Comparison of ENCODE assay signal across 8 cellular contexts in genomic region chr2:188979119-188979729, GRCh38. TPM values are rescaled to one million over a fixed set of nuclear protein-coding genes. Genes with fewer than 3 reads are reported as not detected.
DNase-seq lines count a peak whose midpoint lies in the region; ATAC-seq, FAIRE-seq and TF ChIP-seq lines count a peak whose summit lies in the region.

No MANE protein-coding gene starts in this region.

- TF ChIP-seq POLR2A in sigmoid colon (IDR thresholded peaks at IDR 0.05): no peak

- H3K27me3 Mint-ChIP-seq in activated naive CD8-positive, alpha-beta T cell: no peaks in the 10 kb centered on the region
- peaks cover 0 to 2% of the 10 kb centered on the region in 2 donors for H3K27me3 Mint-ChIP-seq in CD8-positive, alpha-beta memory T cell

- no peak for FAIRE-seq in HTR-8/SVneo (lab: Jason Lieb, UNC)

- DNase-seq in sigmoid colon (no peak), left colon (no peak), HT-29 (ENCODE audit: low spot score) (no peak), HTR-8/SVneo (ENCODE audit: insufficient read length, low spot score) (no peak)
- DNase-seq in CD8-positive, alpha-beta memory T cell: no peak

- H3K27ac Mint-ChIP-seq in activated naive CD8-positive, alpha-beta T cell: peak overlapping the region; percentile 92
- H3K27ac Mint-ChIP-seq in CD8-positive, alpha-beta memory T cell: peak overlapping the region in 1 of 8 donors; percentile 48

- peak; percentile 20 for ATAC-seq in GM18907 (IDR thresholded peaks at IDR 0.05; ENCODE audit: unreplicated experiment)
- ATAC-seq in HG02623 (IDR thresholded peaks at IDR 0.05; ENCODE audit: unreplicated experiment): peak; percentile 10
- no peak for ATAC-seq in left colon

- TF ChIP-seq EP300 in sigmoid colon (IDR thresholded peaks at IDR 0.05): no peak

- H3K27me3 ChIP-seq in sigmoid colon: no peaks in the 10 kb centered on the region
- H3K27me3 ChIP-seq in CD8-positive, alpha-beta memory T cell (ENCODE audit: insufficient read depth, low read length, poor library complexity, severe bottlenecking): no peaks in the 10 kb centered on the region

- intact Hi-C loops in sigmoid colon (cut with DNase I) (loop anchor here (5.0 kb wide), 3 partner anchors 82 to 402 kb away; no protein-coding TSS in a partner anchor), left colon (cut with DNase I, micrococcal nuclease) (no loop called here)

- POLR2A ChIA-PET in CD8-positive, alpha-beta memory T cell (lab: Charles Lee): no interaction called here

- peaks cover 13% of the 10 kb centered on the region for H3K4me1 Mint-ChIP-seq in activated naive CD8-positive, alpha-beta T cell (ENCODE audit: low read depth)
- peaks cover 0 to 6% (median 3%) of the 10 kb centered on the region in 3 donors for H3K4me1 Mint-ChIP-seq in CD8-positive, alpha-beta memory T cell

- H3K36me3 ChIP-seq in sigmoid colon: no peaks in the 10 kb centered on the region
- H3K36me3 ChIP-seq in CD8-positive, alpha-beta memory T cell (ENCODE audit: insufficient read depth, low read length): no peaks in the 10 kb centered on the region

- peak overlapping the region in 3 of 4 donors; percentile 47 to 62 (median 60) for H3K4me3 ChIP-seq in sigmoid colon
- H3K4me3 ChIP-seq in CD8-positive, alpha-beta memory T cell (ENCODE audit: low read length): no peak overlapping the region

- peaks cover 0 to 59% (median 31%) of the 10 kb centered on the region in 4 donors for H3K4me1 ChIP-seq in sigmoid colon
- H3K4me1 ChIP-seq in CD8-positive, alpha-beta memory T cell (ENCODE audit: insufficient read depth, low read length): no peaks in the 10 kb centered on the region

- H3K9me3 Mint-ChIP-seq in activated naive CD8-positive, alpha-beta T cell (ENCODE audit: low read depth): no peaks in the 10 kb centered on the region
- no peaks in the 10 kb centered on the region for H3K9me3 Mint-ChIP-seq in CD8-positive, alpha-beta memory T cell

- peak overlapping the region; percentile 80 to 91 (median 86) for H3K27ac ChIP-seq in sigmoid colon
- no peak overlapping the region for H3K27ac ChIP-seq in CD8-positive, alpha-beta memory T cell (ENCODE audit: low read depth, low read length)

- no peaks in the 10 kb centered on the region for H3K9me3 ChIP-seq in sigmoid colon
- H3K9me3 ChIP-seq in CD8-positive, alpha-beta memory T cell (ENCODE audit: low read length): no peaks in the 10 kb centered on the region

- TF ChIP-seq CTCF in sigmoid colon (IDR thresholded peaks at IDR 0.05): no peak

- no peaks in the 10 kb centered on the region for H3K36me3 Mint-ChIP-seq in activated naive CD8-positive, alpha-beta T cell
- H3K36me3 Mint-ChIP-seq in CD8-positive, alpha-beta memory T cell: no peaks in the 10 kb centered on the region

- peak overlapping the region; percentile 44 for H3K4me3 Mint-ChIP-seq in activated naive CD8-positive, alpha-beta T cell
- no peak overlapping the region for H3K4me3 Mint-ChIP-seq in CD8-positive, alpha-beta memory T cell

- 15 to 29% methylated on average over 1 of the region's 1 CpG for WGBS in sigmoid colon, 2 donors

- CTCF ChIA-PET in CD8-positive, alpha-beta memory T cell (lab: Charles Lee): no interaction called here

RNA-seq across cellular contexts. Expression of gene COL3A1, which starts 5.1 kb away (rescaled TPM):
- total RNA-seq in sigmoid colon: 1,000 to 10,000 TPM in 1 of 4 donors, 100 to 1,000 TPM in 3; 183 to 1,567 (median 438) TPM
- 100 to 1,000 TPM in 1 of 3 donors, 10 to 100 TPM in 2; 29.1 to 294 (median 34.8) TPM for polyA plus RNA-seq in sigmoid colon
- total RNA-seq in left colon: 100 to 1,000 TPM in 1 of 2 donors, 10 to 100 TPM in 1; 48.0 to 154 TPM
- total RNA-seq in CD8-positive, alpha-beta memory T cell: under 1 TPM; 0.07 to 0.09 TPM
- polyA plus RNA-seq in CD8-positive, alpha-beta memory T cell: not detected
- not detected in 2 replicates for total RNA-seq in HT-29 (2014; rRNA removed; shearing (Covaris generic))

Comparison
In these comparisons a context has a peak if more than half of its experiments do, and no peak if none do; other contexts are left out.
1. RNA of gene COL3A1, which starts 5.1 kb away (total RNA-seq): 183 to 1,567 TPM in sigmoid colon and 48.0 to 154 TPM in left colon; 0.07 to 0.09 TPM in CD8-positive, alpha-beta memory T cell and not detected in HT-29; every median in the first group is over 10 times any median in the second.